In genomic region chr3:129558076-129558771, GRCh38 we compare ENCODE assay signal across 13 cellular contexts. TPM values are rescaled to one million over a fixed set of nuclear protein-coding genes. Genes with fewer than 3 reads are reported as not detected.
DNase-seq lines count a peak whose midpoint lies in the region; ATAC-seq and TF ChIP-seq lines count a peak whose summit lies in the region.
"Had no signal": no experiment of that assay in that cellular context is flagged by ENCODE, and none has a peak within 500 bp of the region (broad histone marks: within the 10 kb centered on the region; RNA-seq: fewer than 3 reads in every experiment).

No MANE protein-coding gene starts in this region.

- H3K27ac ChIP-seq in ACC112 (ENCODE audit: low read depth, low read length) (peak overlapping the region; percentile 27), IMR-90 (ENCODE audit: insufficient read depth, low read length) (peak overlapping the region; percentile 98)
- H3K27ac ChIP-seq: cardiac muscle cell had no signal

- POLR2A ChIA-PET in IMR-90 (lab: Charles Lee; ENCODE audit: unreplicated experiment), result no interaction called here

- BruUV-seq in IMR-90 (replicated peaks; lab: Mats Ljungman, UMichigan), result no TSS peak

- peak overlapping the region; percentile 61; the same call in 2 of the 3 replicates for H2BK15ac ChIP-seq in IMR-90 (ENCODE audit: low read depth, low read length)

- peak overlapping the region; percentile 81 for H3K18ac ChIP-seq in IMR-90 (ENCODE audit: low read depth, low read length)

- H3K4me3 Mint-ChIP-seq in chondrocyte (ENCODE audit: unreplicated experiment) (no peak overlapping the region), nephron progenitor cell (peak overlapping the region; percentile 16)

- peaks cover 87% of the 10 kb centered on the region for H3K4me1 Mint-ChIP-seq in chondrocyte (ENCODE audit: low read depth)
- peaks cover 68% of the 10 kb centered on the region for H3K4me1 Mint-ChIP-seq in nephron progenitor cell

- H3K4me1 ChIP-seq in ACC112 (ENCODE audit: control insufficient read depth, insufficient read depth, low read length, unreplicated experiment) (peaks cover 45% of the 10 kb centered on the region), IMR-90 (ENCODE audit: control insufficient read depth, insufficient read depth, low read length) (peaks cover 39% of the 10 kb centered on the region)

- peak overlapping the region; percentile 96 for H2BK5ac ChIP-seq in IMR-90 (ENCODE audit: low read depth, low read length, poor library complexity, severe bottlenecking)

- in situ Hi-C loops in IMR-90 (cut with MboI; ENCODE audit: low sequenced_read_pairs), result no loop called here

- H4K91ac ChIP-seq in IMR-90 (ENCODE audit: insufficient read depth, low read depth, low read length), result peak overlapping the region; percentile 83

- TF ChIP-seq CTCF in IMR-90 (conservative IDR thresholded peaks at IDR 0.05; ENCODE audit: low read depth, low read length) (no peak), chondrocyte (IDR thresholded peaks at IDR 0.05) (no peak), nephron progenitor cell (IDR thresholded peaks at IDR 0.05) (no peak)

- peak overlapping the region; percentile 99 for H2AK5ac ChIP-seq in IMR-90 (ENCODE audit: low read depth, low read length)

- H2BK20ac ChIP-seq in IMR-90 (ENCODE audit: low read depth, low read length), result peak overlapping the region; percentile 95

- H4K8ac ChIP-seq in IMR-90 (ENCODE audit: low read depth in 2 of 2, low read length in 2 of 2), result peak overlapping the region; percentile 90 to 99

- H3K27ac Mint-ChIP-seq in chondrocyte (ENCODE audit: unreplicated experiment) (peak overlapping the region; percentile 86), nephron progenitor cell (peak overlapping the region; percentile 65)

- intact Hi-C loops in IMR-90 (cut with micrococcal nuclease), result no loop called here

- no peaks in the 10 kb centered on the region for H3K27me3 Mint-ChIP-seq in chondrocyte (ENCODE audit: low read depth)
- no peaks in the 10 kb centered on the region for H3K27me3 Mint-ChIP-seq in nephron progenitor cell (ENCODE audit: low read depth, poor library complexity)

- peak overlapping the region; percentile 88 for H2BK120ac ChIP-seq in IMR-90 (ENCODE audit: low read depth, low read length)

- peaks cover 31% of the 10 kb centered on the region for H3K36me3 Mint-ChIP-seq in chondrocyte (ENCODE audit: low read depth)
- peaks cover 6% of the 10 kb centered on the region for H3K36me3 Mint-ChIP-seq in nephron progenitor cell (ENCODE audit: low read depth)
- H3K36me3 Mint-ChIP-seq: naive thymus-derived CD8-positive, alpha-beta T cell had no signal

- H3K9me3 Mint-ChIP-seq in chondrocyte (ENCODE audit: low read depth) (no peaks in the 10 kb centered on the region), nephron progenitor cell (no peaks in the 10 kb centered on the region)
- H3K9me3 Mint-ChIP-seq: naive thymus-derived CD8-positive, alpha-beta T cell had no signal

- no peak for TF ChIP-seq POLR2A in IMR-90 (IDR thresholded peaks at IDR 0.05; ENCODE audit: low read depth, low read length)

- H3K79me2 ChIP-seq in ACC112 (ENCODE audit: control insufficient read depth, insufficient read depth, low read length, unreplicated experiment), result no peaks in the 10 kb centered on the region

- no peak overlapping the region for H2AFZ ChIP-seq in ACC112 (ENCODE audit: low read length, unreplicated experiment)
- H2AFZ ChIP-seq in IMR-90 (replicated peaks; ENCODE audit: low read length, poor library complexity), result peak overlapping the region; percentile 59

- peak overlapping the region; percentile 50 for H3K4me2 ChIP-seq in IMR-90 (ENCODE audit: low read depth, low read length)

- TF ChIP-seq RAD21 in IMR-90 (IDR thresholded peaks at IDR 0.05; ENCODE audit: low read length), result no peak

- peak overlapping the region; percentile 23; the same call in 1 of the 2 replicates for H3K4me3 ChIP-seq in ACC112 (ENCODE audit: low read depth, low read length)
- no peak overlapping the region for H3K4me3 ChIP-seq in IMR-90 (ENCODE audit: insufficient read depth, low read depth, low read length)
- H3K4me3 ChIP-seq: cardiac muscle cell had no signal

- peak overlapping the region; percentile 57 for H3K23ac ChIP-seq in IMR-90 (ENCODE audit: low read depth, low read length)

- dilution Hi-C loops in IMR-90 (cut with HindIII; ENCODE audit: low sequenced_read_pairs, unreplicated experiment), result no loop called here

- H3K9me1 ChIP-seq in IMR-90 (ENCODE audit: insufficient read depth, low read length), result peaks cover 25% of the 10 kb centered on the region

- H3K9ac ChIP-seq in IMR-90 (ENCODE audit: low read depth, low read length), result peak overlapping the region; percentile 47

- peak overlapping the region; percentile 96 for H3K14ac ChIP-seq in IMR-90 (replicated peaks; ENCODE audit: low read depth, low read length)

- H2AK9ac ChIP-seq in IMR-90 (replicated peaks; ENCODE audit: low read depth, low read length, poor library complexity), result peak overlapping the region; percentile 74

- ATAC-seq in IMR-90 (ENCODE audit: low read depth) (no peak), esophagus mucosa (no peak)
- no peak for ATAC-seq in activated CD4-positive, CD25-positive, alpha-beta regulatory T cell treated with anti-CD3 and anti-CD28 coated beads, Interleukin-2, amount 50 U/mL, for 24 hours
- ATAC-seq: naive thymus-derived CD8-positive, alpha-beta T cell had no signal

- DNase-seq in IMR-90 (peak; percentile 19), chondrocyte (ENCODE audit: low spot score) (no peak), nephron progenitor cell (no peak), DMS53 (lab: John Stamatoyannopoulos, UW) (no peak), NCI-H446 (lab: John Stamatoyannopoulos, UW) (no peak)
- DNase-seq: hippocampal formation, NCI-H187 treated with DMSO at 0.1 percent for 48 hours, SHP77 had no signal

- peaks cover 13 to 41% of the 10 kb centered on the region in 2 experiments; a peak in 3 of 4 replicates for H3K79me1 ChIP-seq in IMR-90 (ENCODE audit: low read depth in 1 of 2, low read length in 2 of 2)

- CTCF ChIA-PET in IMR-90 (lab: Yijun Ruan, JAX), result interaction anchor here (0.7 to 1.3 kb wide), 2 partner anchors 47 to 72 kb away, joined by 3 read pairs; no protein-coding TSS in a partner anchor

- H3K56ac ChIP-seq in IMR-90 (ENCODE audit: extremely low read depth, insufficient read depth, low read length), result peak overlapping the region; percentile 19; the same call in 1 of the 2 replicates

- H4K20me1 ChIP-seq in IMR-90 (ENCODE audit: insufficient read depth, low read length), result no peaks in the 10 kb centered on the region

- H3K27me3 ChIP-seq in ACC112 (ENCODE audit: insufficient read depth, low read length), result no peaks in the 10 kb centered on the region
- H3K27me3 ChIP-seq in IMR-90 (ENCODE audit: control insufficient read depth, insufficient read depth, low read length), result no peaks in the 10 kb centered on the region
- H3K27me3 ChIP-seq: cardiac muscle cell had no signal

- H4K5ac ChIP-seq in IMR-90 (ENCODE audit: low read depth, low read length), result peak overlapping the region; percentile 94

- no peaks in the 10 kb centered on the region for H3K9me3 ChIP-seq in IMR-90 (ENCODE audit: control insufficient read depth, insufficient read depth, low read length)

- H3K4ac ChIP-seq in IMR-90 (ENCODE audit: low read depth, low read length), result peak overlapping the region; percentile 98

- H3K36me3 ChIP-seq in ACC112 (ENCODE audit: insufficient read depth, low read length) (peaks cover 10% of the 10 kb centered on the region; the same call in 1 of the 2 replicates), IMR-90 (ENCODE audit: control insufficient read depth, insufficient read depth, low read length) (peaks cover 41% of the 10 kb centered on the region)
- H3K36me3 ChIP-seq: cardiac muscle cell had no signal

- 81% methylated on average over 3 of the region's 15 CpGs; no CpG with 5 or more reads in 1 of the 2 experiments for WGBS in IMR-90 (ENCODE audit: extremely low coverage in 2 of 2, insufficient read length in 1 of 2), 2 experiments

TF ChIP-seq in IMR-90, 13 proteins besides CTCF, POLR2A, EP300 and RAD21:
- TF ChIP-seq ELK1 (IDR thresholded peaks at IDR 0.05; ENCODE audit: borderline replicate concordance, low read depth, low read length) (no peak), RFX5 (IDR thresholded peaks at IDR 0.05; ENCODE audit: low read depth, low read length) (no peak), RCOR1 (IDR thresholded peaks at IDR 0.05; ENCODE audit: insufficient replicate concordance, low read length) (no peak), NFE2L2 (IDR thresholded peaks at IDR 0.05; ENCODE audit: low read depth, low read length) (no peak), CHD1 (IDR thresholded peaks at IDR 0.05; ENCODE audit: low read depth, low read length) (no peak)
TF ChIP-seq in IMR-90: peak in this region for 0.

RNA-seq across cellular contexts. Expression of gene H1-8, which starts 15.2 kb away (rescaled TPM):
- total RNA-seq in IMR-90 (2012; rRNA removed) (not detected in 2 replicates), chondrocyte (not detected in 3 replicates), esophagus mucosa (not detected)
- polyA plus RNA-seq in IMR-90 (2012; rRNA removed), result not detected in 2 replicates
- not detected in 2 replicates for polyA plus RNA-seq in IMR-90 (2012; cell fraction: cytosol; rRNA removed)
- not detected in 2 replicates for polyA plus RNA-seq in IMR-90 (2012; cell fraction: nucleus; rRNA removed; ENCODE audit: low replicate concordance)
- total RNA-seq: cardiac muscle cell; naive thymus-derived CD8-positive, alpha-beta T cell had no signal
- polyA plus RNA-seq: cardiac muscle cell; naive thymus-derived CD8-positive, alpha-beta T cell had no signal

RNA-seq across cellular contexts. Expression of gene RHO, which starts 29.8 kb away (rescaled TPM):
- total RNA-seq in IMR-90 (2012; rRNA removed) (not detected in 2 replicates), chondrocyte (not detected in 3 replicates), esophagus mucosa (not detected)
- polyA plus RNA-seq in IMR-90 (2012; rRNA removed), result not detected in 2 replicates
- not detected in 2 replicates for polyA plus RNA-seq in IMR-90 (2012; cell fraction: cytosol; rRNA removed)
- 0.03 TPM in 1 of 2 replicates, not detected in the other for polyA plus RNA-seq in IMR-90 (2012; cell fraction: nucleus; rRNA removed; ENCODE audit: low replicate concordance)
- total RNA-seq: cardiac muscle cell had no signal
- polyA plus RNA-seq: cardiac muscle cell; naive thymus-derived CD8-positive, alpha-beta T cell had no signal

RNA-seq across cellular contexts. Expression of gene PLXND1, which starts 48.3 kb away (rescaled TPM):
- 19.2 and 22.5 TPM in 2 replicates for total RNA-seq in IMR-90 (2012; rRNA removed)
- polyA plus RNA-seq in IMR-90 (2012; rRNA removed), result 64.5 and 67.1 TPM in 2 replicates
- polyA plus RNA-seq in IMR-90 (2012; cell fraction: cytosol; rRNA removed), result 51.4 and 55.1 TPM in 2 replicates
- 117 and 164 TPM in 2 replicates for polyA plus RNA-seq in IMR-90 (2012; cell fraction: nucleus; rRNA removed; ENCODE audit: low replicate concordance)
- 267 to 284 TPM (median 270 TPM) in 3 replicates for total RNA-seq in chondrocyte
- 15.8 TPM for total RNA-seq in esophagus mucosa

Comparison
In these comparisons a context has a peak if more than half of its experiments do, and no peak if none do; other contexts are left out.
1. RNA of gene PLXND1, which starts 48.3 kb away (total RNA-seq): 267 to 284 TPM in chondrocyte; 19.2 to 22.5 TPM in IMR-90 and 15.8 TPM in esophagus mucosa (single experiment); every median in the first group is over 10 times any median in the second.